Comparison of ENCODE assay signal across 8 cellular contexts in the genomic region with DNA sequence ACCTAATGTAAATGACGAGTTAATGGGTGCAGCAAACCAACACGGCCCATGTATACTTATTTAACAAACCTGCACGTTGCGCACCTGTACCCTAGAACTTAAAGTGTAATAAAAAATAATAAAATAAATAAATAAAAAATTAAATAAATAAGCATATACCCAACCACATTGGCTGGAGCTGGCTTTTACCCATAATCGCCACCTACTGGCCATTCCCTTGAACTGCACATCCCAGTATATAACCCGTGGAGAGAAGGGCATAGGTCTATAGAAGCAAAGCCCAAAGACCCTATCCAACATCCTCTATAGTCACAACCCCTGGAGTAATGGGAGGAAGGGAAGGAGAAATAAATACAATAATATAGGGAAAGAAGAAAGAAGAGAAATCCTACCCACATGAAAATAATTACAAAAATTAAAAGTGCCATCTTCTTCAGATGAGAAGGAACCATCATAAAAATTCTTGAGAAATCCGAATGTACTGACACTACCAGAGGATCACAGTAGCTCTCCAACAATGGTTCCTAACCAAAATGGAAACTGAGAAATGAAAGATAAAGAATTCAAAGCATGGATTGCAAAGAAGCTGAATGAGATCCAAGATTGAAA.
DNase-seq lines count a peak whose midpoint lies in the region; FAIRE-seq and TF ChIP-seq lines count a peak whose summit lies in the region.

No MANE protein-coding gene starts in this region.

- H3K36me3 Mint-ChIP-seq in activated naive CD4-positive, alpha-beta T cell treated with anti-CD3 and anti-CD28 coated beads for 36 hours (ENCODE audit: low read depth), result no peaks in the 10 kb centered on the region

- WGBS in transverse colon (ENCODE audit: low coverage in 1 of 2), 2 donors, result 57 to 67% methylated on average over 5 to 7 of the region's 7 CpGs

- CTCF ChIA-PET in HEK293T (lab: Yijun Ruan, JAX), result interaction anchor here (1.0 kb wide), 2 partner anchors 13 to 44 kb away, joined by 3 read pairs; no protein-coding TSS in a partner anchor
- CTCF ChIA-PET in activated naive CD4-positive, alpha-beta T cell treated with anti-CD3 and anti-CD28 coated beads for 36 hours (lab: Charles Lee), result interaction anchor here (0.7 to 1.4 kb wide), 3 partner anchors 18 to 698 kb away, joined by 3 read pairs; no protein-coding TSS in a partner anchor

- TF ChIP-seq CTCF in AG10803 (conservative IDR thresholded peaks at IDR 0.05; ENCODE audit: low read length), result peak; percentile 58
- TF ChIP-seq CTCF in MM.1S (IDR thresholded peaks at IDR 0.05; ENCODE audit: low read length), result peak; percentile 57
- peak; percentile 45 for TF ChIP-seq CTCF in kidney (IDR thresholded peaks at IDR 0.05; ENCODE audit: borderline replicate concordance, extremely low read depth, insufficient read depth)
- TF ChIP-seq CTCF in transverse colon (IDR thresholded peaks at IDR 0.05), result peak; percentile 55 to 77 (median 58)

- H3K27ac Mint-ChIP-seq in activated naive CD4-positive, alpha-beta T cell treated with anti-CD3 and anti-CD28 coated beads for 36 hours, result no peak overlapping the region

- no peaks in the 10 kb centered on the region for H3K27me3 Mint-ChIP-seq in activated naive CD4-positive, alpha-beta T cell treated with anti-CD3 and anti-CD28 coated beads for 36 hours (ENCODE audit: low read depth)

- no peaks in the 10 kb centered on the region for H3K4me1 Mint-ChIP-seq in activated naive CD4-positive, alpha-beta T cell treated with anti-CD3 and anti-CD28 coated beads for 36 hours (ENCODE audit: low read depth)

- no peaks in the 10 kb centered on the region for H3F3A ChIP-seq in MM.1S (ENCODE audit: insufficient read depth, low read length)

- H4K20me1 ChIP-seq in MM.1S (ENCODE audit: insufficient read depth, low read length), result no peaks in the 10 kb centered on the region

- H3K9me2 ChIP-seq in MM.1S (replicated peaks; ENCODE audit: insufficient read depth, low read length), result no peaks in the 10 kb centered on the region

- H3K9ac ChIP-seq in MM.1S (ENCODE audit: low read length) (no peak overlapping the region), kidney (ENCODE audit: low read length in 2 of 2) (no peak overlapping the region)

- H3K27ac ChIP-seq in MM.1S (ENCODE audit: low read length), result no peak overlapping the region
- no peak overlapping the region for H3K27ac ChIP-seq in kidney (ENCODE audit: low read depth in 2 of 2, low read length in 2 of 2)
- H3K27ac ChIP-seq in transverse colon, result no peak overlapping the region

- H3K4me1 ChIP-seq in MM.1S (ENCODE audit: low read length), result no peaks in the 10 kb centered on the region
- H3K4me1 ChIP-seq in kidney (ENCODE audit: control insufficient read depth in 1 of 2, insufficient read depth in 1 of 2, low read depth in 1 of 2, low read length in 2 of 2), result no peaks in the 10 kb centered on the region
- H3K4me1 ChIP-seq in transverse colon, result no peaks in the 10 kb centered on the region

- POLR2A ChIA-PET in HEK293T (lab: Yijun Ruan, JAX), result no interaction called here

- no peaks in the 10 kb centered on the region for H3K27me3 ChIP-seq in MM.1S (replicated peaks; ENCODE audit: insufficient read depth, low read length)
- H3K27me3 ChIP-seq in transverse colon, result no peaks in the 10 kb centered on the region

- FAIRE-seq in kidney (lab: Jason Lieb, UNC), result no peak

- intact Hi-C loops in activated naive CD4-positive, alpha-beta T cell treated with anti-CD3 and anti-CD28 coated beads for 36 hours (cut with micrococcal nuclease), result loop anchor here (1.0 kb wide), 1 partner anchor 700 kb away; no protein-coding TSS in a partner anchor
- intact Hi-C loops in kidney (cut with DNase I), result no loop called here
- intact Hi-C loops in transverse colon (cut with DNase I; ENCODE audit: low total_unique reads), result no loop called here

- no peak overlapping the region for H2AFZ ChIP-seq in MM.1S (ENCODE audit: low read length)

- TF ChIP-seq POLR2A in transverse colon (IDR thresholded peaks at IDR 0.05), result no peak

- in situ Hi-C loops in transverse colon (cut with MboI; ENCODE audit: low pct_ligation_motif_present in 1 of 4, low pct_unique_long_range_greater_than_20kb in 1 of 4, low sequenced_read_pairs in 3 of 4), result loop anchor here in 1 of 4 donors (25.0 kb wide), 1 partner anchor 715 kb away; no protein-coding TSS in a partner anchor

- peaks cover 6% of the 10 kb centered on the region for H3K9me3 Mint-ChIP-seq in activated naive CD4-positive, alpha-beta T cell treated with anti-CD3 and anti-CD28 coated beads for 36 hours

- no peak for TF ChIP-seq EP300 in transverse colon (IDR thresholded peaks at IDR 0.05; ENCODE audit: low read depth)

- no peak overlapping the region for H3K4me3 ChIP-seq in AG10803 (ENCODE audit: low read length)
- H3K4me3 ChIP-seq in MM.1S (ENCODE audit: low read length), result no peak overlapping the region
- H3K4me3 ChIP-seq in kidney (ENCODE audit: low read length in 2 of 2), result no peak overlapping the region
- no peak overlapping the region for H3K4me3 ChIP-seq in transverse colon

- H3K79me2 ChIP-seq in MM.1S (ENCODE audit: low read length), result no peaks in the 10 kb centered on the region

- no peaks in the 10 kb centered on the region for H3K9me3 ChIP-seq in MM.1S (replicated peaks; ENCODE audit: insufficient read depth, low read length)
- H3K9me3 ChIP-seq in kidney (ENCODE audit: control insufficient read depth in 1 of 2, low read length in 2 of 2), result peaks cover 0 to 2% of the 10 kb centered on the region in 2 donors
- no peaks in the 10 kb centered on the region for H3K9me3 ChIP-seq in transverse colon

- H3K4me2 ChIP-seq in MM.1S (ENCODE audit: low read depth, low read length), result no peak overlapping the region

- H3K36me3 ChIP-seq in MM.1S (replicated peaks; ENCODE audit: insufficient read depth, low read length), result no peaks in the 10 kb centered on the region
- H3K36me3 ChIP-seq in kidney (ENCODE audit: control insufficient read depth in 1 of 2, insufficient read depth in 2 of 2, low read length in 2 of 2), result no peaks in the 10 kb centered on the region
- H3K36me3 ChIP-seq in transverse colon, result no peaks in the 10 kb centered on the region

- no peak overlapping the region for H3K4me3 Mint-ChIP-seq in activated naive CD4-positive, alpha-beta T cell treated with anti-CD3 and anti-CD28 coated beads for 36 hours

- DNase-seq in AG10803 (ENCODE audit: low read depth) (no peak), GM03348 (ENCODE audit: low spot score) (peak; percentile 21), HEK293T (ENCODE audit: extremely low spot score) (peak; percentile 49), MM.1S (peak; percentile 33), kidney (no peak), transverse colon (peak; percentile 18), UCSD-AML1 (lab: John Stamatoyannopoulos, UW; ENCODE audit: unreplicated experiment) (no peak)
- DNase-seq in activated naive CD4-positive, alpha-beta T cell treated with anti-CD3 and anti-CD28 coated beads for 36 hours, result peak; percentile 43

TF ChIP-seq in HEK293T, 16 proteins besides CTCF, POLR2A, EP300 and RAD21:
- TF ChIP-seq ARNT (IDR thresholded peaks at IDR 0.05) (no peak), HDGF (IDR thresholded peaks at IDR 0.05; ENCODE audit: borderline replicate concordance) (no peak)

Comparison
In these comparisons a context has a peak if more than half of its experiments do, and no peak if none do; other contexts are left out.
1. DNase-seq: peak in GM03348 (single experiment), HEK293T (single experiment), MM.1S (single experiment), activated naive CD4-positive, alpha-beta T cell treated with anti-CD3 and anti-CD28 coated beads for 36 hours (single experiment) and transverse colon (single experiment); none in AG10803 (single experiment), kidney (single experiment) and UCSD-AML1 (single experiment).
2. Peak in every context shown above with its lines, with median percentiles within 50 percentile points of each other: CTCF ChIP-seq.